Comparison of ENCODE assay signal across 11 cellular contexts in the genomic region with DNA sequence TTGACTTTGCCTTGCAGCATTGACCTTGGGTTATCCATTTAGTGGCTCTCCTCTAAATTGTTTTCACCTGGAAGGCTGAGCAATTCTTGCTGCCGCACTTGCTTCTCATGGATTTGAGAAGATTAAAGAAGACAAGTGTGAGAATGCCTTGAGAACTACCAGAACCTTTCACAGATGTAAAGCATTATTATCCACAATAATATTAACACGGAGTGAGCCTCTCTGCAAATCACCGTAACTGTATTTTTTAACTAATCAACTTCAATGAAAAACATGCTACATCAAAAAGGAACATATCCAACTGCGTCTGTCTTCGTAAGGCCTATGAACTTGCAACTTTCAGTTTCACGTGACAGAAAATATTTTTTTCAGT.
DNase-seq lines count a peak whose midpoint lies in the region; ATAC-seq and TF ChIP-seq lines count a peak whose summit lies in the region.
"Had no signal": no experiment of that assay in that cellular context is flagged by ENCODE, and none has a peak within 500 bp of the region (broad histone marks: within the 10 kb centered on the region; RNA-seq: fewer than 3 reads in every experiment).

No MANE protein-coding gene starts in this region.

- H3K36me3 ChIP-seq in gastroesophageal sphincter (peaks cover 0 to 28% of the 10 kb centered on the region in 2 donors), thoracic aorta (peaks cover 8% of the 10 kb centered on the region)

- peak; percentile 10 for ATAC-seq in GM21576 (IDR thresholded peaks at IDR 0.05; ENCODE audit: unreplicated experiment)
- ATAC-seq in gastroesophageal sphincter, result no peak
- ATAC-seq in thoracic aorta (ENCODE audit: insufficient number of reproducible peaks, low FRiP score, low read depth), result no peak
- ATAC-seq in HG02973 (IDR thresholded peaks at IDR 0.05; ENCODE audit: unreplicated experiment), result no peak
- ATAC-seq: naive thymus-derived CD4-positive, alpha-beta T cell had no signal

- no peak for TF ChIP-seq POLR2A in gastroesophageal sphincter (IDR thresholded peaks at IDR 0.05)

- H3K4me3 ChIP-seq in gastroesophageal sphincter (peak overlapping the region in 1 of 2 donors; percentile 14), thoracic aorta (no peak overlapping the region)
- H3K4me3 ChIP-seq: GM12878 had no signal

- DNase-seq in OCI-M1 (lab: John Stamatoyannopoulos, UW) (peak; percentile 76), thoracic aorta (ENCODE audit: low spot score) (no peak), GM10266 (ENCODE audit: extremely low spot score) (no peak), activated gamma-delta T cell treated with Interleukin-2 at 50 U/mL for 16 hours (no peak)
- DNase-seq: DMS153; KBM-7; naive thymus-derived CD4-positive, alpha-beta T cell had no signal

- H3K4me1 ChIP-seq in gastroesophageal sphincter, result peaks cover 21 to 79% (median 24%) of the 10 kb centered on the region in 3 donors
- peaks cover 23 to 55% of the 10 kb centered on the region in 2 donors for H3K4me1 ChIP-seq in thoracic aorta (ENCODE audit: control insufficient read depth in 1 of 2, low read depth in 2 of 2)

- no peak for TF ChIP-seq EP300 in gastroesophageal sphincter (IDR thresholded peaks at IDR 0.05)

- H3K9me3 ChIP-seq in gastroesophageal sphincter (no peaks in the 10 kb centered on the region), thoracic aorta (no peaks in the 10 kb centered on the region)

- H3K27ac ChIP-seq in gastroesophageal sphincter (peak overlapping the region; percentile 80 to 90 (median 84)), thoracic aorta (peak overlapping the region; percentile 59 to 70)

- TF ChIP-seq CTCF in gastroesophageal sphincter (IDR thresholded peaks at IDR 0.05), result no peak
- TF ChIP-seq CTCF in thoracic aorta (IDR thresholded peaks at IDR 0.05), result no peak
- no peak for TF ChIP-seq CTCF in GM10266 (IDR thresholded peaks at IDR 0.05; ENCODE audit: control insufficient read depth, insufficient read depth, low read depth, missing control alignments)

- H3K27me3 ChIP-seq in gastroesophageal sphincter (no peaks in the 10 kb centered on the region), thoracic aorta (replicated peaks; ENCODE audit: insufficient read depth) (no peaks in the 10 kb centered on the region)

- WGBS in gastroesophageal sphincter (ENCODE audit: low coverage in 1 of 2), 2 donors, result 21 to 33% methylated on average over 6 of the region's 6 CpGs
